1 cellular context compared by ENCODE assay signal in genomic region chr5:154697335-154697734, GRCh38.
TF ChIP-seq lines count a peak whose summit lies in the region.

No MANE protein-coding gene starts in this region.

TF ChIP-seq in HepG2, 621 proteins besides CTCF, POLR2A, EP300 and RAD21:
- TF ChIP-seq LCORL (IDR thresholded peaks at IDR 0.05) (no peak), LCORL (CRISPR knock-in tag; IDR thresholded peaks at IDR 0.05) (no peak), ARID4A (CRISPR knock-in tag; IDR thresholded peaks at IDR 0.05; ENCODE audit: borderline replicate concordance) (no peak), ZNF256 (CRISPR knock-in tag; conservative IDR thresholded peaks at IDR 0.05) (no peak), GPBP1L1 (CRISPR knock-in tag; IDR thresholded peaks at IDR 0.05) (no peak), KMT2A (CRISPR knock-in tag; IDR thresholded peaks at IDR 0.05) (no peak), ZSCAN20 (CRISPR knock-in tag; IDR thresholded peaks at IDR 0.05; ENCODE audit: borderline replicate concordance) (no peak), KLF11 (CRISPR knock-in tag; IDR thresholded peaks at IDR 0.05) (no peak), NR1H2 (CRISPR knock-in tag; IDR thresholded peaks at IDR 0.05; ENCODE audit: borderline replicate concordance, low read depth) (no peak), FOXA1 (IDR thresholded peaks at IDR 0.05) (no peak), FOXA1 (CRISPR knock-in tag; IDR thresholded peaks at IDR 0.05) (no peak), ZNF274 (CRISPR knock-in tag; IDR thresholded peaks at IDR 0.05) (no peak), ZNF766 (CRISPR knock-in tag; IDR thresholded peaks at IDR 0.05; ENCODE audit: borderline replicate concordance) (no peak), SMARCE1 (IDR thresholded peaks at IDR 0.05; ENCODE audit: borderline replicate concordance) (no peak), STAT6 (CRISPR knock-in tag; IDR thresholded peaks at IDR 0.05; ENCODE audit: borderline replicate concordance) (no peak), ZFAT (CRISPR knock-in tag; conservative IDR thresholded peaks at IDR 0.05) (no peak), ZNF460 (CRISPR knock-in tag; IDR thresholded peaks at IDR 0.05; ENCODE audit: borderline replicate concordance) (no peak), ELF3 (CRISPR knock-in tag; IDR thresholded peaks at IDR 0.05) (no peak), TBP (CRISPR knock-in tag; IDR thresholded peaks at IDR 0.05) (no peak), ZNF616 (CRISPR knock-in tag; IDR thresholded peaks at IDR 0.05; ENCODE audit: low read depth) (no peak)
